In genomic region chr20:61724376-61724775, GRCh38 we compare ENCODE assay signal across 13 cellular contexts.
DNase-seq lines count a peak whose midpoint lies in the region; TF ChIP-seq lines count a peak whose summit lies in the region.
"Had no signal": no experiment of that assay in that cellular context is flagged by ENCODE, and none has a peak within 500 bp of the region (broad histone marks: within the 10 kb centered on the region; RNA-seq: fewer than 3 reads in every experiment).

No MANE protein-coding gene starts in this region.

- TF ChIP-seq RAD21 in SK-N-SH (IDR thresholded peaks at IDR 0.05; ENCODE audit: low read length), result no peak

- POLR2A ChIA-PET in A673 (lab: Charles Lee; ENCODE audit: low non-redundant PET) (no interaction called here), SK-N-SH (lab: Yijun Ruan, JAX) (no interaction called here)

- H3K4me3 ChIP-seq in A673 (ENCODE audit: low read depth, low read length, poor library complexity, severe bottlenecking) (no peak overlapping the region), H7 (ENCODE audit: insufficient read depth, low read depth, low read length) (no peak overlapping the region), iPS DF 6.9 (ENCODE audit: low read length) (no peak overlapping the region), SK-N-SH (ENCODE audit: low read depth in 2 of 2, low read length in 1 of 2) (no peak overlapping the region), esophagus muscularis mucosa (no peak overlapping the region)

- H3K27ac ChIP-seq in A673 (ENCODE audit: low read depth, low read length, poor library complexity, severe bottlenecking), result no peak overlapping the region
- H3K27ac ChIP-seq in iPS DF 6.9 (ENCODE audit: low read length), result no peak overlapping the region
- no peak overlapping the region for H3K27ac ChIP-seq in SK-N-SH (ENCODE audit: low read depth in 2 of 2, low read length in 1 of 2)
- no peak overlapping the region for H3K27ac ChIP-seq in esophagus muscularis mucosa (replicated peaks in 1 of 4)

- no CpG with 5 or more reads among the region's 4 CpGs for WGBS in iPS DF 6.9 (ENCODE audit: insufficient coverage, insufficient read length)
- 11% methylated on average over 3 of the region's 4 CpGs for WGBS in SK-N-SH (ENCODE audit: low lambda C conversion rate)
- 15% methylated on average over 3 of the region's 4 CpGs for WGBS in esophagus muscularis mucosa

- H3K79me2 ChIP-seq in SK-N-SH (ENCODE audit: insufficient read depth), result no peaks in the 10 kb centered on the region

- CTCF ChIA-PET in A673 (lab: Charles Lee), result no interaction called here
- CTCF ChIA-PET in SK-N-SH (lab: Yijun Ruan, JAX), result no interaction called here

- no peak overlapping the region for H2AFZ ChIP-seq in SK-N-SH (ENCODE audit: low read depth)

- H3K4me1 ChIP-seq in A673 (ENCODE audit: insufficient read depth, low read length, poor library complexity, severe bottlenecking) (no peaks in the 10 kb centered on the region), iPS DF 6.9 (ENCODE audit: control insufficient read depth, insufficient read depth, low read length) (peaks cover 8% of the 10 kb centered on the region), SK-N-SH (ENCODE audit: control insufficient read depth in 1 of 2, insufficient read depth in 2 of 2, low read depth in 1 of 2, low read length in 1 of 2) (no peaks in the 10 kb centered on the region), esophagus muscularis mucosa (no peaks in the 10 kb centered on the region)

- DNase-seq in A673 (ENCODE audit: low spot score), result no peak
- DNase-seq in H7, result peak; percentile 88
- DNase-seq in SW480 (ENCODE audit: low spot score), result peak; percentile 16
- DNase-seq in iPS DF 6.9 (ENCODE audit: low read depth, low spot score), result peak; percentile 11
- DNase-seq in SK-N-SH, result no peak
- DNase-seq in midbrain (lab: John Stamatoyannopoulos, UW), result no peak
- DNase-seq in esophagus muscularis mucosa (ENCODE audit: extremely low spot score), result no peak
- no peak for DNase-seq in GM19238 (ENCODE audit: insufficient read length, low spot score)
- DNase-seq: activated naive CD4-positive, alpha-beta T cell treated with anti-CD3 and anti-CD28 coated beads for 36 hours; CD8-positive, alpha-beta memory T cell; MV-4-11; NCI-H526 treated with DMSO at 0.1 percent for 48 hours; SW 1271 had no signal

- BruUV-seq in A673 (replicated peaks; lab: Mats Ljungman, UMichigan), result no TSS peak

- H3F3A ChIP-seq in SK-N-SH (replicated peaks; ENCODE audit: insufficient read depth), result no peaks in the 10 kb centered on the region

- H3K9me2 ChIP-seq in SK-N-SH, result no peaks in the 10 kb centered on the region

- H3K27me3 ChIP-seq in A673 (replicated peaks; ENCODE audit: insufficient read depth, low read depth, low read length, poor library complexity), result peaks cover 25% of the 10 kb centered on the region
- no peaks in the 10 kb centered on the region for H3K27me3 ChIP-seq in H7 (ENCODE audit: control insufficient read depth, insufficient read depth, low read length)
- H3K27me3 ChIP-seq in iPS DF 6.9 (ENCODE audit: control insufficient read depth, insufficient read depth, low read length), result no peaks in the 10 kb centered on the region
- H3K27me3 ChIP-seq in SK-N-SH (ENCODE audit: insufficient read depth), result no peaks in the 10 kb centered on the region
- peaks cover 0 to 68% (median 0%) of the 10 kb centered on the region in 4 donors for H3K27me3 ChIP-seq in esophagus muscularis mucosa

- no peaks in the 10 kb centered on the region for H3K9me3 ChIP-seq in A673 (ENCODE audit: low read depth, low read length, poor library complexity, severe bottlenecking)
- no peaks in the 10 kb centered on the region for H3K9me3 ChIP-seq in iPS DF 6.9 (ENCODE audit: control insufficient read depth, insufficient read depth, low read length)
- no peaks in the 10 kb centered on the region for H3K9me3 ChIP-seq in SK-N-SH
- H3K9me3 ChIP-seq in esophagus muscularis mucosa, result no peaks in the 10 kb centered on the region

- no peaks in the 10 kb centered on the region for H3K36me3 ChIP-seq in A673 (ENCODE audit: insufficient read depth, low read length, poor library complexity, severe bottlenecking)
- no peaks in the 10 kb centered on the region for H3K36me3 ChIP-seq in H7 (replicated peaks; ENCODE audit: control insufficient read depth, insufficient read depth, low read length)
- H3K36me3 ChIP-seq in iPS DF 6.9 (ENCODE audit: control insufficient read depth, insufficient read depth, low read length), result no peaks in the 10 kb centered on the region
- no peaks in the 10 kb centered on the region for H3K36me3 ChIP-seq in SK-N-SH (replicated peaks in 1 of 2; ENCODE audit: control insufficient read depth in 1 of 2, insufficient read depth in 2 of 2, low read length in 1 of 2)
- H3K36me3 ChIP-seq in esophagus muscularis mucosa, result no peaks in the 10 kb centered on the region

- peak; percentile 37 for TF ChIP-seq CTCF in A673 (conservative IDR thresholded peaks at IDR 0.05; ENCODE audit: low read depth, low read length)
- TF ChIP-seq CTCF in SK-N-SH (IDR thresholded peaks at IDR 0.05), result no peak
- no peak for TF ChIP-seq CTCF in esophagus muscularis mucosa (IDR thresholded peaks at IDR 0.05)

- no peak for TF ChIP-seq POLR2A in esophagus muscularis mucosa (IDR thresholded peaks at IDR 0.05; ENCODE audit: low read depth)

- no peak for TF ChIP-seq EP300 in SK-N-SH (IDR thresholded peaks at IDR 0.05; ENCODE audit: borderline replicate concordance in 1 of 2, low read depth in 1 of 2, low read length in 1 of 2)
- no peak for TF ChIP-seq EP300 in esophagus muscularis mucosa (IDR thresholded peaks at IDR 0.05)

- H4K20me1 ChIP-seq in SK-N-SH (ENCODE audit: insufficient read depth), result no peaks in the 10 kb centered on the region

- H3K4me2 ChIP-seq in SK-N-SH, result no peak overlapping the region

- intact Hi-C loops in A673 (cut with micrococcal nuclease; ENCODE audit: unreplicated experiment), result no loop called here
- intact Hi-C loops in esophagus muscularis mucosa (cut with DNase I), result no loop called here

- no peak overlapping the region for H3K9ac ChIP-seq in SK-N-SH

TF ChIP-seq in SK-N-SH, 30 proteins besides CTCF, POLR2A, EP300 and RAD21:
- no peak for TF ChIP-seq TCF12 (IDR thresholded peaks at IDR 0.05)

Comparison
In these comparisons a context has a peak if more than half of its experiments do, and no peak if none do; other contexts are left out.
1. DNase-seq: peak in H7 (single experiment), SW480 (single experiment) and iPS DF 6.9 (single experiment); none in A673 (single experiment), SK-N-SH (single experiment), midbrain (single experiment), esophagus muscularis mucosa (single experiment) and GM19238 (single experiment).